In the genomic region with DNA sequence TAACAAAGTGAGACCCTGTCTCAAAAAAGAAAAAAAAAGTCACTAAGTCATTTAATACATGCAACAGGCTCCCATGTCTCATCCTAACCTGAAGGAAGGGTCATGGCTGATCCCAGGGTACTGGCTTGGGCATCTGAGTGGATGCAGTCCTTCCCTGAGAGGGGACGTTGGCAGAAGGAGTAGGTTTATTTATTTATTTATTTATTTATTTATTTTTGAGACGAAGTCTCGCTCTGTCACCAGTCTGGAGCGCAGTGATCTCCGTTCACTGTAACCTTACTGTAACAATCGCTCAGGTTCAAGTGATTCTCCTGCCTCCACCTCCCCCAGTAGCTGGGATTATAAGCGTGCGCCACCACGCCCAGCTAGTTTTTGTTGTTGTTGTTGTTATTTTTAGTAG, we compare ENCODE assay signal across 31 cellular contexts. TPM values are rescaled to one million over a fixed set of nuclear protein-coding genes. Genes with fewer than 3 reads are reported as not detected.
"Had no signal": no experiment of that assay in that cellular context is flagged by ENCODE, and none has a peak within 500 bp of the region (broad histone marks: within the 10 kb centered on the region; RNA-seq: fewer than 3 reads in every experiment).

No MANE protein-coding gene starts in this region.

- ATAC-seq: esophagus mucosa, gastrocnemius medialis, heart right ventricle, left cardiac atrium, left lung, left ventricle myocardium superior, lower lobe of right lung, mucosa of descending colon had no signal

- H3K36me3 ChIP-seq: esophagus squamous epithelium, gastrocnemius medialis, heart right ventricle, left lung, lower lobe of right lung had no signal

- H3K9me3 ChIP-seq: esophagus squamous epithelium, gastrocnemius medialis, heart right ventricle, left lung, lower lobe of right lung, mucosa of descending colon had no signal

- H3K4me3 Mint-ChIP-seq: mesothelial cell of epicardium, naive B cell had no signal

- DNase-seq: dermis blood vessel endothelial cell; dorsolateral prefrontal cortex; effector CD4-positive, alpha-beta T cell; effector memory CD4-positive, alpha-beta T cell; erythroblast; esophagus squamous epithelium; foreskin fibroblast; foreskin melanocyte; gastrocnemius medialis; glutamatergic neuron; head of caudate nucleus; heart right ventricle; hippocampal formation; left cardiac atrium; left lung; left ventricle myocardium superior; lower lobe of right lung; mesenchymal stem cell; mucosa of descending colon; naive B cell had no signal

- H3K27ac ChIP-seq: epithelial cell of prostate, esophagus squamous epithelium, gastrocnemius medialis, heart right ventricle, left lung, lower lobe of right lung had no signal

- H3K4me3 ChIP-seq: coronary artery, dorsolateral prefrontal cortex, esophagus squamous epithelium, gastrocnemius medialis, heart right ventricle, left lung, lower lobe of right lung, mucosa of descending colon had no signal

- H3K9me3 Mint-ChIP-seq: mesothelial cell of epicardium had no signal

- H3K27ac Mint-ChIP-seq: mesothelial cell of epicardium had no signal

- H3K36me3 Mint-ChIP-seq: mesothelial cell of epicardium, naive B cell had no signal

RNA-seq across cellular contexts. Expression of gene CISTR, which starts 17.4 kb away (rescaled TPM):
- total RNA-seq: dermis blood vessel endothelial cell, esophagus mucosa, esophagus squamous epithelium, gastrocnemius medialis, glomerular endothelial cell, kidney epithelial cell, left lung, lower leg skin, lower lobe of right lung, lung microvascular endothelial cell, mesenteric fat pad, mesothelial cell of epicardium, mucosa of descending colon, myocyte had no signal
- polyA plus RNA-seq: keratinocyte had no signal
